Comparison of ENCODE assay signal across 8 cellular contexts in genomic region chr11:75328426-75329277, GRCh38. TPM values are rescaled to one million over a fixed set of nuclear protein-coding genes. Genes with fewer than 3 reads are reported as not detected.
DNase-seq lines count a peak whose midpoint lies in the region; ATAC-seq and FAIRE-seq lines count a peak whose summit lies in the region.

No MANE protein-coding gene starts in this region.

- 11 to 17% (median 14%) methylated on average over 9 of the region's 9 CpGs for WGBS in small intestine, 3 donors

- peaks cover 5 to 10% of the 10 kb centered on the region in 2 donors for H3K4me1 ChIP-seq in small intestine (ENCODE audit: control insufficient read depth in 2 of 2, insufficient read depth in 1 of 2, low read depth in 1 of 2, low read length in 1 of 2)

- H3K27me3 ChIP-seq in small intestine (ENCODE audit: control insufficient read depth in 2 of 2, insufficient read depth in 2 of 2, low read length in 2 of 2), result no peaks in the 10 kb centered on the region

- DNase-seq in AML-193 (lab: John Stamatoyannopoulos, UW) (peak; percentile 32 to 50), NCI-H1694 treated with DMSO at 0.1 percent for 48 hours (lab: John Stamatoyannopoulos, UW) (peak; percentile 84), T-helper 9 cell (peak; percentile 25), T47D (ENCODE audit: low read depth in 1 of 2, low spot score in 1 of 2) (peak; percentile 76 to 94), iPS-NIHi7 (ENCODE audit: extremely low spot score) (peak; percentile 66), small intestine (peak; percentile 86)

- H3K36me3 ChIP-seq in small intestine (ENCODE audit: control insufficient read depth in 2 of 2, insufficient read depth in 2 of 2, low read length in 2 of 2), result no peaks in the 10 kb centered on the region

- H3K4me3 ChIP-seq in small intestine (ENCODE audit: low read depth in 1 of 2, low read length in 2 of 2), result no peak overlapping the region

- peak overlapping the region; percentile 56 to 95 for H3K27ac ChIP-seq in small intestine (ENCODE audit: low read depth in 1 of 2, low read length in 1 of 2)

- H3K9me3 ChIP-seq in small intestine (ENCODE audit: control insufficient read depth, low read depth), result no peaks in the 10 kb centered on the region

- peak; percentile 55 for ATAC-seq in GM18909 (IDR thresholded peaks at IDR 0.05; ENCODE audit: poor library complexity, unreplicated experiment)
- ATAC-seq in HG03025 (IDR thresholded peaks at IDR 0.05; ENCODE audit: low FRiP score, unreplicated experiment), result no peak

- in situ Hi-C loops in T47D (cut with HindIII; ENCODE audit: low pct_unique_long_range_greater_than_20kb, low sequenced_read_pairs), result no loop called here

- no peak for FAIRE-seq in small intestine (lab: Jason Lieb, UNC)

RNA-seq across cellular contexts. Expression of gene ARRB1, which starts 22.8 kb away (rescaled TPM):
- polyA plus RNA-seq in small intestine, result 10 to 100 TPM; 20.0 to 41.5 (median 28.2) TPM

Comparison
In these comparisons a context has a peak if more than half of its experiments do, and no peak if none do; other contexts are left out.
1. DNase-seq: peak in every context shown above with its lines; median percentile 86 in small intestine; 85 in T47D; 84 in NCI-H1694 treated with DMSO at 0.1 percent for 48 hours; 66 in iPS-NIHi7; 41 in AML-193; 25 in T-helper 9 cell.